Comparison of ENCODE assay signal across 27 cellular contexts in genomic region chr18:70446063-70446462, GRCh38.
"Had no signal": no experiment of that assay in that cellular context is flagged by ENCODE, and none has a peak within 500 bp of the region (broad histone marks: within the 10 kb centered on the region; RNA-seq: fewer than 3 reads in every experiment).

No MANE protein-coding gene starts in this region.

- H3K27me3 ChIP-seq: left lung, pancreas, tibial nerve, uterus had no signal

- ATAC-seq: left colon; left lung; lower lobe of right lung; pancreas; psoas muscle; sciatic nerve; stimulated activated memory B cell treated with anti-CD40 and anti-IgM and Interleukin-4, amounts not matched to agents 10 μg/mL and 1 μg/mL and 100 μg/mL, for 72 hours; stimulated activated naive CD8-positive, alpha-beta T cell treated with anti-CD3 and anti-CD28 coated beads, Interleukin-15, amount 100 ng/mL, for 72 hours had no signal

- H3K4me3 Mint-ChIP-seq: immature natural killer cell; mesothelial cell of epicardium; naive B cell; natural killer cell; nephron progenitor cell; stimulated activated memory B cell treated with anti-CD40 and anti-IgM and Interleukin-4, amounts not matched to agents 10 μg/mL and 1 μg/mL and 100 μg/mL, for 72 hours; stimulated activated naive CD8-positive, alpha-beta T cell treated with anti-CD3 and anti-CD28 coated beads, Interleukin-15, amount 100 ng/mL, for 72 hours; type B pancreatic cell had no signal

- H3K36me3 ChIP-seq: left lung, lower lobe of right lung, pancreas, tibial nerve, uterus had no signal

- H3K4me3 ChIP-seq: left lung, lower lobe of right lung, pancreas, psoas muscle, skin epidermis, tibial nerve, uterus had no signal

- DNase-seq: hypothalamus; immature natural killer cell; kidney; left colon; left lung; lower lobe of right lung; mesendoderm; naive B cell; natural killer cell; nephron progenitor cell; nucleus accumbens; pancreas; posterior cingulate gyrus; psoas muscle; stimulated activated CD4-positive, alpha-beta T cell treated with anti-CD3 and anti-CD28 coated beads, Interleukin-12 subunit alpha, Interleukin-12 subunit beta, amount 100 ng/mL, for 4 hours; stimulated activated CD4-positive, alpha-beta T cell treated with anti-CD3 and anti-CD28 coated beads, Interleukin-15, amount 100 ng/mL, for 24 hours; stimulated activated CD4-positive, alpha-beta T cell treated with anti-CD3 and anti-CD28 coated beads, Interleukin-4, amount 100 ng/mL, for 24 hours; stimulated activated naive CD4-positive, alpha-beta T cell treated with Interleukin-2 at 50 U/mL for 16 hours; stimulated activated naive CD8-positive, alpha-beta T cell treated with anti-CD3 and anti-CD28 coated beads, Interleukin-15, amount 100 ng/mL, for 72 hours; substantia nigra; uterus had no signal

- H3K36me3 Mint-ChIP-seq: immature natural killer cell; natural killer cell; stimulated activated memory B cell treated with anti-CD40 and anti-IgM and Interleukin-4, amounts not matched to agents 10 μg/mL and 1 μg/mL and 100 μg/mL, for 72 hours; type B pancreatic cell had no signal

- H3K4me1 ChIP-seq: left lung, lower lobe of right lung, pancreas, psoas muscle, tibial nerve, uterus had no signal

- H3K4me1 Mint-ChIP-seq: immature natural killer cell; mesothelial cell of epicardium; naive B cell; natural killer cell; stimulated activated memory B cell treated with anti-CD40 and anti-IgM and Interleukin-4, amounts not matched to agents 10 μg/mL and 1 μg/mL and 100 μg/mL, for 72 hours; stimulated activated naive CD8-positive, alpha-beta T cell treated with anti-CD3 and anti-CD28 coated beads, Interleukin-15, amount 100 ng/mL, for 72 hours had no signal

- H3K27ac Mint-ChIP-seq: immature natural killer cell; mesothelial cell of epicardium; natural killer cell; nephron progenitor cell; stimulated activated memory B cell treated with anti-CD40 and anti-IgM and Interleukin-4, amounts not matched to agents 10 μg/mL and 1 μg/mL and 100 μg/mL, for 72 hours; stimulated activated naive CD8-positive, alpha-beta T cell treated with anti-CD3 and anti-CD28 coated beads, Interleukin-15, amount 100 ng/mL, for 72 hours; type B pancreatic cell had no signal

- H3K27me3 Mint-ChIP-seq: type B pancreatic cell had no signal

- H3K9me3 ChIP-seq: pancreas, uterus had no signal

- H3K27ac ChIP-seq: left lung, lower lobe of right lung, pancreas, psoas muscle, skin epidermis, tibial nerve, uterus had no signal
